ENCODE assay signal across 8 cellular contexts in genomic region chr2:13193900-13194299, GRCh38.
DNase-seq lines count a peak whose midpoint lies in the region; ATAC-seq, FAIRE-seq and TF ChIP-seq lines count a peak whose summit lies in the region.

No MANE protein-coding gene starts in this region.

- ATAC-seq in GM19324 (IDR thresholded peaks at IDR 0.05; ENCODE audit: low FRiP score, unreplicated experiment), result peak; percentile 62
- ATAC-seq in HG03460 (IDR thresholded peaks at IDR 0.05; ENCODE audit: unreplicated experiment), result peak; percentile 76

- DNase-seq in D341Med (ENCODE audit: low spot score), result peak; percentile 45
- DNase-seq in NT2/D1 (ENCODE audit: low read depth, low spot score), result peak; percentile 16
- no peak for DNase-seq in frontal cortex (ENCODE audit: low spot score in 2 of 2)
- no peak for DNase-seq in colonic mucosa
- no peak for DNase-seq in GM19240 (ENCODE audit: insufficient read length, low spot score)
- no peak for DNase-seq in GF-D8 (lab: John Stamatoyannopoulos, UW)

- H3K9me3 ChIP-seq in NT2/D1 (ENCODE audit: insufficient read depth, low read length) (no peaks in the 10 kb centered on the region), colonic mucosa (no peaks in the 10 kb centered on the region)

- H3K27me3 ChIP-seq in NT2/D1 (ENCODE audit: insufficient read depth, insufficient read length) (no peaks in the 10 kb centered on the region), colonic mucosa (no peaks in the 10 kb centered on the region)

- intact Hi-C loops in colonic mucosa (cut with DNase I), result no loop called here

- H3K4me1 ChIP-seq in NT2/D1 (ENCODE audit: insufficient read depth, insufficient read length) (no peaks in the 10 kb centered on the region), colonic mucosa (no peaks in the 10 kb centered on the region)

- H3K36me3 ChIP-seq in NT2/D1 (ENCODE audit: insufficient read depth, insufficient read length, low read length), result no peaks in the 10 kb centered on the region
- no peaks in the 10 kb centered on the region for H3K36me3 ChIP-seq in colonic mucosa

- H3K4me3 ChIP-seq in NT2/D1 (ENCODE audit: insufficient read length, low read depth) (no peak overlapping the region), colonic mucosa (no peak overlapping the region)

- TF ChIP-seq CTCF in colonic mucosa (IDR thresholded peaks at IDR 0.05), result no peak

- no peak overlapping the region for H3K27ac ChIP-seq in colonic mucosa

- H3K9ac ChIP-seq in NT2/D1 (ENCODE audit: insufficient read length, low read depth), result no peak overlapping the region
- H3K9ac ChIP-seq in colonic mucosa (ENCODE audit: low read depth in 2 of 2, low read length in 2 of 2), result no peak overlapping the region

- FAIRE-seq in frontal cortex (lab: Jason Lieb, UNC), result peak; percentile 51

Comparison
In these comparisons a context has a peak if more than half of its experiments do, and no peak if none do; other contexts are left out.
1. DNase-seq: peak in D341Med (single experiment) and NT2/D1 (single experiment); none in frontal cortex (0 of 2), colonic mucosa (single experiment), GM19240 (single experiment) and GF-D8 (single experiment).